In the genomic region with DNA sequence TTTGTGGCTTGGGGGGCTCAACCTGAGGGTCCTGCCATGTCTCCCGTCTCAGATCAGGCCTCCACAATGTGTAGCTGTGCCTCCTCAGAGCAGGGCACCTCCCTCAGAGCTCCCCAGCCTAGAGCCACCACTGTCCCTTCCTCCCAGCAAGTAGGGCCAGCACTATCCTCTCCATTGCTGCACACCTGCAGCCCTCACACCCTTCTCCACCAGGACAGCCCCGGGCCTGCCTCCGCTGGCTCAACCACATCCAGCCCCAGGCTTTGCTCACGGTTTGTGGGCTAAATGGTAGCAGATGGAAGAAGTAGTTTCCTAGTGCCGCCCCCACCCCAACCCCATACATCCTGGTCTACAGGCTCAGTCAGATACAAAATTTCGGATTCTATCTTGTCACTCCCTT, we compare ENCODE assay signal across 2 cellular contexts.
A peak's percentile ranks its signal among the peaks of the same experiment; 100 is the strongest.
TF ChIP-seq lines count a peak whose summit lies in the region.

No MANE protein-coding gene starts in this region.

TF ChIP-seq in GM12891, 5 proteins besides CTCF, POLR2A, EP300 and RAD21:
- TF ChIP-seq POU2F2 (IDR thresholded peaks at IDR 0.05; ENCODE audit: low read depth, low read length) (no peak), POLR2AphosphoS5 (IDR thresholded peaks at IDR 0.05; ENCODE audit: low read depth, low read length) (peak; percentile 72; the same call in 1 of the 2 replicates), TAF1 (IDR thresholded peaks at IDR 0.05; ENCODE audit: low read depth, low read length) (0 out of 2 replicates have a peak, but pooled peaks have one; percentile 0), PAX5 (IDR thresholded peaks at IDR 0.05; ENCODE audit: insufficient read depth, low read length, severe bottlenecking) (no peak), SPI1 (IDR thresholded peaks at IDR 0.05; ENCODE audit: low read depth, low read length) (no peak)

TF ChIP-seq in GM12878, 131 proteins besides CTCF, POLR2A, EP300 and RAD21:
- TF ChIP-seq ATF2 (IDR thresholded peaks at IDR 0.05; ENCODE audit: low read length), result 0 out of 2 replicates have a peak, but pooled peaks have one; percentile 17
- 0 out of 2 replicates have a peak, but pooled peaks have one; percentile 2 for TF ChIP-seq BCL11A (IDR thresholded peaks at IDR 0.05; ENCODE audit: low read depth, low read length)
- TF ChIP-seq POLR2AphosphoS5 (IDR thresholded peaks at IDR 0.05; ENCODE audit: low read length), result peak; percentile 75
- TF ChIP-seq RELB (IDR thresholded peaks at IDR 0.05; ENCODE audit: low read depth), result no peak
- TF ChIP-seq ZBED1 (IDR thresholded peaks at IDR 0.05; ENCODE audit: borderline replicate concordance), result peak; percentile 43; the same call in 1 of the 2 replicates
TF ChIP-seq in GM12878: peak in this region for 4.
